29 cellular contexts compared by ENCODE assay signal in genomic region chr7:145490356-145490755, GRCh38.
"Had no signal": no experiment of that assay in that cellular context is flagged by ENCODE, and none has a peak within 500 bp of the region (broad histone marks: within the 10 kb centered on the region; RNA-seq: fewer than 3 reads in every experiment).

No MANE protein-coding gene starts in this region.

- H3K27ac Mint-ChIP-seq: stimulated activated effector memory CD8-positive, alpha-beta T cell treated with anti-CD3 and anti-CD28 coated beads, Interleukin-12 subunit alpha, Interleukin-12 subunit beta, amount 100 ng/mL, for 72 hours; stimulated activated memory B cell treated with anti-CD40 and anti-IgM and Interleukin-4, amounts not matched to agents 10 μg/mL and 1 μg/mL and 100 μg/mL, for 72 hours; stimulated activated naive B cell treated with anti-CD40 and anti-IgM and Interleukin-4, amounts not matched to agents 10 μg/mL and 1 μg/mL and 100 μg/mL, for 72 hours; stimulated activated naive CD8-positive, alpha-beta T cell treated with anti-CD3 and anti-CD28 coated beads, Interleukin-15, amount 100 ng/mL, for 72 hours; stimulated activated naive CD8-positive, alpha-beta T cell treated with anti-CD3 and anti-CD28 coated beads, Interleukin-15, Interleukin-2, amounts not matched to agents 100 ng/mL and 50 ng/mL, for 24 hours; type B pancreatic cell had no signal

- H3K27me3 ChIP-seq: stomach, suprapubic skin, testis, thyroid gland, tibial artery, tibial nerve, transverse colon, upper lobe of left lung, upper lobe of right lung, uterus, vagina had no signal

- DNase-seq: stimulated activated CD4-positive, alpha-beta T cell treated with anti-CD3 and anti-CD28 coated beads, Interleukin-2, amount 100 ng/mL, for 48 hours; stimulated activated CD4-positive, alpha-beta T cell treated with anti-CD3 and anti-CD28 coated beads, Interleukin-4, amount 100 ng/mL, for 1 hour; stimulated activated CD4-positive, alpha-beta T cell treated with anti-CD3 and anti-CD28 coated beads, Interleukin-4, amount 100 ng/mL, for 24 hours; stimulated activated CD4-positive, alpha-beta T cell treated with anti-CD3 and anti-CD28 coated beads, Interleukin-4, amount 100 ng/mL, for 4 hours; stimulated activated CD8-positive, alpha-beta memory T cell treated with anti-CD3 and anti-CD28 coated beads, Interleukin-4, amount 100 ng/mL, for 48 hours; stimulated activated naive B cell treated with anti-CD40 and anti-IgM and Interleukin-4, amounts not matched to agents 10 μg/mL and 1 μg/mL and 100 μg/mL, for 72 hours; stimulated activated naive CD4-positive, alpha-beta T cell; stimulated activated naive CD4-positive, alpha-beta T cell treated with Interleukin-2 at 50 U/mL for 16 hours; stimulated activated naive CD8-positive, alpha-beta T cell treated with anti-CD3 and anti-CD28 coated beads, Interleukin-15, amount 100 ng/mL, for 72 hours; stimulated activated naive CD8-positive, alpha-beta T cell treated with anti-CD3 and anti-CD28 coated beads, Interleukin-15, Interleukin-2, amounts not matched to agents 100 U/mL and 50 U/mL, for 24 hours; stomach; substantia nigra; testis; thyroid gland; tibial artery; transverse colon; trophoblast cell; upper lobe of left lung; upper lobe of right lung; uterus had no signal

- H3K9me3 ChIP-seq: testis, thyroid gland, uterus, vagina had no signal

- H3K36me3 Mint-ChIP-seq: stimulated activated effector memory CD8-positive, alpha-beta T cell treated with anti-CD3 and anti-CD28 coated beads, Interleukin-12 subunit alpha, Interleukin-12 subunit beta, amount 100 ng/mL, for 72 hours; stimulated activated memory B cell treated with anti-CD40 and anti-IgM and Interleukin-4, amounts not matched to agents 10 μg/mL and 1 μg/mL and 100 μg/mL, for 72 hours; type B pancreatic cell had no signal

- H3K4me3 Mint-ChIP-seq: stimulated activated effector memory CD8-positive, alpha-beta T cell treated with anti-CD3 and anti-CD28 coated beads, Interleukin-12 subunit alpha, Interleukin-12 subunit beta, amount 100 ng/mL, for 72 hours; stimulated activated memory B cell treated with anti-CD40 and anti-IgM and Interleukin-4, amounts not matched to agents 10 μg/mL and 1 μg/mL and 100 μg/mL, for 72 hours; stimulated activated naive B cell treated with anti-CD40 and anti-IgM and Interleukin-4, amounts not matched to agents 10 μg/mL and 1 μg/mL and 100 μg/mL, for 72 hours; stimulated activated naive CD8-positive, alpha-beta T cell treated with anti-CD3 and anti-CD28 coated beads, Interleukin-15, amount 100 ng/mL, for 72 hours; stimulated activated naive CD8-positive, alpha-beta T cell treated with anti-CD3 and anti-CD28 coated beads, Interleukin-15, Interleukin-2, amounts not matched to agents 100 ng/mL and 50 ng/mL, for 24 hours; type B pancreatic cell had no signal

- H3K36me3 ChIP-seq: stomach, suprapubic skin, thoracic aorta, thyroid gland, tibial artery, tibial nerve, transverse colon, upper lobe of left lung, upper lobe of right lung, uterus, vagina had no signal

- ATAC-seq: stimulated activated effector memory CD8-positive, alpha-beta T cell treated with anti-CD3 and anti-CD28 coated beads, Interleukin-12 subunit alpha, Interleukin-12 subunit beta, amount 100 ng/mL, for 72 hours; stimulated activated memory B cell treated with anti-CD40 and anti-IgM and Interleukin-4, amounts not matched to agents 10 μg/mL and 1 μg/mL and 100 μg/mL, for 72 hours; stimulated activated naive B cell treated with anti-CD40 and anti-IgM and Interleukin-4, amounts not matched to agents 10 μg/mL and 1 μg/mL and 100 μg/mL, for 72 hours; stimulated activated naive CD8-positive, alpha-beta T cell treated with anti-CD3 and anti-CD28 coated beads, Interleukin-15, amount 100 ng/mL, for 72 hours; stimulated activated naive CD8-positive, alpha-beta T cell treated with anti-CD3 and anti-CD28 coated beads, Interleukin-15, Interleukin-2, amounts not matched to agents 100 U/mL and 50 U/mL, for 24 hours; upper lobe of right lung had no signal

- H3K4me3 ChIP-seq: stomach, suprapubic skin, testis, thoracic aorta, thyroid gland, tibial artery, tibial nerve, transverse colon, upper lobe of left lung, upper lobe of right lung, uterus, vagina had no signal

- H3K9me3 Mint-ChIP-seq: type B pancreatic cell had no signal

- H3K27ac ChIP-seq: stomach, suprapubic skin, testis, thoracic aorta, thyroid gland, tibial artery, tibial nerve, transverse colon, upper lobe of left lung, upper lobe of right lung, uterus, vagina had no signal

- FAIRE-seq: urothelium cell line had no signal

- H3K4me1 ChIP-seq: stomach, suprapubic skin, testis, thyroid gland, tibial artery, tibial nerve, transverse colon, upper lobe of left lung, upper lobe of right lung, uterus, vagina had no signal

- H3K27me3 Mint-ChIP-seq: stimulated activated memory B cell treated with anti-CD40 and anti-IgM and Interleukin-4, amounts not matched to agents 10 μg/mL and 1 μg/mL and 100 μg/mL, for 72 hours; stimulated activated naive B cell treated with anti-CD40 and anti-IgM and Interleukin-4, amounts not matched to agents 10 μg/mL and 1 μg/mL and 100 μg/mL, for 72 hours; stimulated activated naive CD8-positive, alpha-beta T cell treated with anti-CD3 and anti-CD28 coated beads, Interleukin-15, amount 100 ng/mL, for 72 hours; stimulated activated naive CD8-positive, alpha-beta T cell treated with anti-CD3 and anti-CD28 coated beads, Interleukin-15, Interleukin-2, amounts not matched to agents 100 ng/mL and 50 ng/mL, for 24 hours; type B pancreatic cell had no signal

- H3K4me1 Mint-ChIP-seq: stimulated activated effector memory CD8-positive, alpha-beta T cell treated with anti-CD3 and anti-CD28 coated beads, Interleukin-12 subunit alpha, Interleukin-12 subunit beta, amount 100 ng/mL, for 72 hours; stimulated activated memory B cell treated with anti-CD40 and anti-IgM and Interleukin-4, amounts not matched to agents 10 μg/mL and 1 μg/mL and 100 μg/mL, for 72 hours; stimulated activated naive B cell treated with anti-CD40 and anti-IgM and Interleukin-4, amounts not matched to agents 10 μg/mL and 1 μg/mL and 100 μg/mL, for 72 hours; stimulated activated naive CD8-positive, alpha-beta T cell treated with anti-CD3 and anti-CD28 coated beads, Interleukin-15, amount 100 ng/mL, for 72 hours had no signal
